ENCODE assay signal across 32 cellular contexts in genomic region chr5:155960177-155960576, GRCh38.
"Had no signal": no experiment of that assay in that cellular context is flagged by ENCODE, and none has a peak within 500 bp of the region (broad histone marks: within the 10 kb centered on the region; RNA-seq: fewer than 3 reads in every experiment).

No MANE protein-coding gene starts in this region.

- H3K27me3 ChIP-seq: adrenal gland, body of pancreas, brain microvascular endothelial cell, breast epithelium had no signal

- DNase-seq: activated B cell treated with CpG ODN at 0.5 μM for 24 hours; activated CD4-positive, alpha-beta memory T cell treated with anti-CD3 and anti-CD28 coated beads for 36 hours; activated CD4-positive, alpha-beta T cell treated with anti-CD3 and anti-CD28 coated beads for 4 hours; activated CD4-positive, alpha-beta T cell treated with anti-CD3 and anti-CD28 coated beads, Interleukin-2, amount 10 ng/mL, durations not matched to agents 24 days and 14 days; activated CD4-positive, alpha-beta T cell treated with anti-CD3 and anti-CD28 coated beads, Interleukin-2, amount 50 U/mL, for 1 hour; activated CD4-positive, alpha-beta T cell treated with anti-CD3 and anti-CD28 coated beads, Interleukin-2, amount 50 U/mL, for 4 hours; activated CD4-positive, CD25-positive, alpha-beta regulatory T cell treated with anti-CD3 and anti-CD28 coated beads, Interleukin-2, amount 50 U/mL, for 72 hours; activated CD8-positive, alpha-beta memory T cell treated with anti-CD3 and anti-CD28 coated beads, Interleukin-2, amount 50 U/mL, for 4 hours; activated CD8-positive, alpha-beta T cell treated with anti-CD3 and anti-CD28 coated beads for 36 hours; activated effector memory CD4-positive, alpha-beta T cell treated with anti-CD3 and anti-CD28 coated beads, Interleukin-2, amount 50 U/mL, for 16 hours; activated gamma-delta T cell treated with Interleukin-2 at 50 U/mL for 16 hours; activated naive CD4-positive, alpha-beta T cell; activated naive CD4-positive, alpha-beta T cell treated with anti-CD3 and anti-CD28 coated beads for 36 hours; activated naive CD4-positive, alpha-beta T cell treated with anti-CD3 and anti-CD28 coated beads, Interleukin-2, amount 50 U/mL, for 16 hours; activated naive CD8-positive, alpha-beta T cell treated with anti-CD3 and anti-CD28 coated beads for 36 hours; activated T-cell treated with anti-CD3 and anti-CD28 coated beads for 4 hours; activated T-cell treated with anti-CD3 and anti-CD28 coated beads, Interleukin-2, amount 50 U/mL, for 1 hour; activated T-cell treated with anti-CD3 and anti-CD28 coated beads, Interleukin-2, amount 50 U/mL, for 4 hours; activated T-cell treated with anti-CD3 and anti-CD28 coated beads, Interleukin-2, amount 50 U/mL, for 72 hours; adrenal gland; amniotic stem cell; aorta; body of pancreas; brain microvascular endothelial cell; central memory CD4-positive, alpha-beta T cell; T-cell; T-helper 2 cell; T-helper 9 cell had no signal

- ATAC-seq: activated CD8-positive, alpha-beta T cell treated with anti-CD3 and anti-CD28 coated beads for 36 hours; activated naive CD4-positive, alpha-beta T cell treated with anti-CD3 and anti-CD28 coated beads, Interleukin-2, amount 50 U/mL, for 72 hours; activated T-cell treated with anti-CD3 and anti-CD28 coated beads, Interleukin-2, amount 50 U/mL, for 4 hours; activated T-cell treated with anti-CD3 and anti-CD28 coated beads, Interleukin-2, amount 50 U/mL, for 72 hours; activated T-helper 17 cell treated with anti-CD3 and anti-CD28 coated beads, Interleukin-2, amount 50 U/mL, for 72 hours; body of pancreas; T-cell had no signal

- H3K36me3 ChIP-seq: adrenal gland, brain microvascular endothelial cell, breast epithelium had no signal

- H3K27ac ChIP-seq: adrenal gland, body of pancreas, brain microvascular endothelial cell, breast epithelium, VCaP had no signal

- H3K4me3 ChIP-seq: adrenal gland, body of pancreas, breast epithelium had no signal

- H3K9me3 ChIP-seq: adrenal gland, body of pancreas, breast epithelium had no signal

- H3K4me1 ChIP-seq: adrenal gland, body of pancreas, breast epithelium had no signal
